26 cellular contexts compared by ENCODE assay signal in the genomic region with DNA sequence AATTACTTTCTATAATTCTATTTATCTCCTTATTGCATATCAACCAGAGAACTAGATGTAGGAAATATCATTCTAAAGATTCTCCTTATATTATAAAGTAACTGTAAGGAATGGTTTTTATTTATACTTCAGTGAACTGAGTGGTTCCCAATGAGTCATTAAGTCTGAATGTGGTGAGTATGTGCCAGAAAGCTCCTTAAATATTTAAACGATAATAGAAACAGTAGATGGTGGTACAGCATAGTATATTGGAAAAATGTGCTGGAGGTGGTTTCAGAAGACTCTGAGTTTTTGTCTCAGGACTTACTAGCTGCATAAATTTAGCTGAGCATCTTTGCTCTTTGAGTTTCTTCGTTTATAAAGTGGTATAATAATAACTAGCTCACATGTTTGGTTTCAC.
DNase-seq lines count a peak whose midpoint lies in the region; ATAC-seq and TF ChIP-seq lines count a peak whose summit lies in the region.
"Had no signal": no experiment of that assay in that cellular context is flagged by ENCODE, and none has a peak within 500 bp of the region (broad histone marks: within the 10 kb centered on the region; RNA-seq: fewer than 3 reads in every experiment).

No MANE protein-coding gene starts in this region.

- H3K4me1 ChIP-seq in spleen = no peaks in the 10 kb centered on the region
- H3K4me1 ChIP-seq: ascending aorta, psoas muscle had no signal

- no peaks in the 10 kb centered on the region for H3K27me3 ChIP-seq in spleen (replicated peaks in 1 of 7)
- H3K27me3 ChIP-seq: ascending aorta had no signal

- H3K36me3 ChIP-seq in spleen = no peaks in the 10 kb centered on the region
- H3K36me3 ChIP-seq: ascending aorta had no signal

- TF ChIP-seq POLR2A in spleen (IDR thresholded peaks at IDR 0.05) = no peak

- intact Hi-C loops in spleen (cut with DNase I; ENCODE audit: low total_unique reads) = no loop called here

- no peak overlapping the region for H3K27ac ChIP-seq in spleen
- H3K27ac ChIP-seq: 22Rv1, ascending aorta, psoas muscle had no signal

- 68 to 85% (median 70%) methylated on average over 2 of the region's 2 CpGs for WGBS in spleen, 5 donors

- TF ChIP-seq CTCF in astrocyte of the spinal cord (IDR thresholded peaks at IDR 0.05; ENCODE audit: low read depth, low read length) (no peak), fibroblast of the aortic adventitia (IDR thresholded peaks at IDR 0.05; ENCODE audit: insufficient read depth, low read length) (no peak), spleen (IDR thresholded peaks at IDR 0.05 in 8 of 11, conservative IDR thresholded peaks at IDR 0.05 in 3 of 11) (no peak)

- peak; percentile 35 for DNase-seq in NCI-H748 (lab: John Stamatoyannopoulos, UW; ENCODE audit: unreplicated experiment)
- no peak for DNase-seq in NCI-H748 treated with DMSO at 0.1 percent for 48 hours (lab: John Stamatoyannopoulos, UW)
- DNase-seq in astrocyte of the spinal cord (ENCODE audit: low read depth, low spot score) = peak; percentile 71
- DNase-seq in fibroblast of the aortic adventitia (ENCODE audit: low read depth) = peak; percentile 47
- no peak for DNase-seq in spleen
- DNase-seq in ecto neural progenitor cell (ENCODE audit: low spot score) = no peak
- DNase-seq: activated CD4-positive, alpha-beta T cell treated with anti-CD3 and anti-CD28 coated beads, Interleukin-2, amount 50 U/mL, for 1 hour; activated CD8-positive, alpha-beta memory T cell treated with anti-CD3 and anti-CD28 coated beads, Interleukin-2, amount 10 ng/mL, durations not matched to agents 7 days and 5 days; effector CD4-positive, alpha-beta T cell; GDM1; HCEC 1CT; left cardiac atrium; mesenchymal stem cell; NCI-H1092; NCI-H2029; NCI-H82; OCI-M1; psoas muscle; SHP77; T-helper 9 cell had no signal

- H3K4me3 ChIP-seq in astrocyte of the spinal cord (ENCODE audit: low read depth, low read length) = no peak overlapping the region
- H3K4me3 ChIP-seq in fibroblast of the aortic adventitia (ENCODE audit: low read depth, low read length) = no peak overlapping the region
- no peak overlapping the region for H3K4me3 ChIP-seq in spleen
- H3K4me3 ChIP-seq: ascending aorta, psoas muscle had no signal

- ATAC-seq in HG02588 (IDR thresholded peaks at IDR 0.05; ENCODE audit: unreplicated experiment) (no peak), GM21529 (IDR thresholded peaks at IDR 0.05; ENCODE audit: unreplicated experiment) (no peak)
- ATAC-seq: activated CD8-positive, alpha-beta memory T cell treated with anti-CD3 and anti-CD28 coated beads, Interleukin-2, amount 10 ng/mL, durations not matched to agents 7 days and 5 days; activated naive CD4-positive, alpha-beta T cell treated with anti-CD3 and anti-CD28 coated beads, Interleukin-2, amount 50 U/mL, for 72 hours; psoas muscle; WTC11 had no signal

- in situ Hi-C loops in astrocyte of the spinal cord (cut with HindIII; ENCODE audit: low sequenced_read_pairs) = no loop called here

- no peaks in the 10 kb centered on the region for H3K9me3 ChIP-seq in spleen
- H3K9me3 ChIP-seq: ascending aorta, psoas muscle had no signal

Comparison
In these comparisons a context has a peak if more than half of its experiments do, and no peak if none do; other contexts are left out.
1. DNase-seq: peak in NCI-H748 (single experiment), astrocyte of the spinal cord (single experiment) and fibroblast of the aortic adventitia (single experiment); none in NCI-H748 treated with DMSO at 0.1 percent for 48 hours (single experiment), spleen (single experiment) and ecto neural progenitor cell (single experiment).